In the genomic region with DNA sequence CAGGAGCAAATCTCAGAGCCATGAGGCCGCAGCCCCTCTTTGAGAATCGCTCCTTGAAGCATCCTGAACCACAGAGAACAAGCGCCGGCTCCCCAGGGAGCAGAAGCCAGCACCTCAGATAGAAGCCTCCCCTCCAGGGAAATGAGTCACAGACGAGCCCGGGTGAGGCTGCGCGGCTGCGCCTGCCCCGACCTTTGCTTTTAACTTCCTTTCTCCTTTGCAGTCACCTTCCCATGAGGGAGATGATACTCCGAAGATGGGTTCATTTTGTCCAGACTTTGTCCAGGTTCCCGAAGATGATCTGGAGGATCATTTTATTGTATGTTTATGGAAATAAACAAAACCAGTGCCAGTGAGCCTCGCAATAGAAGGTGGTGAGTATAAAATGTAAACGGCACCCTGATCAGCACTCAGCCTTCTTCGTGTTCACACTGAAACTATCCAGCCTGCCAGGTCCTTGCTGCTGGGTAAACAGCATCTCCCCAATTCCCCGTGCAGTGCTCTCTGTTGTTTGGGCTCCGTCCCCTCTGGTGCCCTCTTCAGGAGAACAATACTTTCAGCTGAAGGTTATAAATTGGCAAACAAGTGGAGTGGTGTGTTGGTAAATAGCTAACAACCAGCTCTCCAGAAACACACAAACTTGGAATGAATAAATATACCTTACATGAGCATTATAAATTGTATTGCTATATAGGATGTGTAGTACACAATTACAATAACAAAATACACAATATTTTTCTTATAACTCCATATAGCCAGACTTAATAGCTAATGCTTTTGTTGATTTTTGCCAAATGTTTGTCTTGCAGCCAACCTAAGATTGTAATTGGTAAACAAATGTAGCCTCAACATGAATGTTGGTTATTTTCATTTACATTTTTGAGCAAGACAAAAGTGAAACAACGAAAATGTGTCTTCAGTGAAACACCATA, we compare ENCODE assay signal across 8 cellular contexts. TPM values are rescaled to one million over a fixed set of nuclear protein-coding genes. Genes with fewer than 3 reads are reported as not detected.
A peak's percentile ranks its signal among the peaks of the same experiment; 100 is the strongest.
DNase-seq lines count a peak whose midpoint lies in the region; ATAC-seq, FAIRE-seq and TF ChIP-seq lines count a peak whose summit lies in the region.

No MANE protein-coding gene starts in this region.

- no peaks in the 10 kb centered on the region for H3K27me3 ChIP-seq in HUES6 (ENCODE audit: control insufficient read depth, insufficient read depth, low read length)

- no peak for FAIRE-seq in urothelium cell line (lab: Jason Lieb, UNC)

- peaks cover 13% of the 10 kb centered on the region for H3K27me3 Mint-ChIP-seq in activated T-helper 2 cell treated with anti-CD3 and anti-CD28 coated beads, Interferon-gamma antibody, Interleukin-2, Interleukin-4, amounts not matched to agents 10 μg/mL and 5 μg/mL and 100 μg/mL, durations not matched to agents 14 hours and 24 hours and 36 hours (ENCODE audit: low read depth)

- H3K4me3 ChIP-seq in HUES6 (ENCODE audit: low read depth, low read length) (peak overlapping the region; percentile 57), fibroblast of villous mesenchyme (ENCODE audit: low read depth, low read length) (peak overlapping the region; percentile 50)

- intact Hi-C loops in activated T-helper 2 cell treated with anti-CD3 and anti-CD28 coated beads, Interferon-gamma antibody, Interleukin-2, Interleukin-4, amounts not matched to agents 10 μg/mL and 5 μg/mL and 100 μg/mL, durations not matched to agents 14 hours and 24 hours and 36 hours (cut with micrococcal nuclease): loop anchor here (1.0 to 10.0 kb wide), 3 partner anchors 74 to 298 kb away; no protein-coding TSS in a partner anchor

- H3K9me3 ChIP-seq in HUES6 (ENCODE audit: control insufficient read depth, insufficient read depth, low read depth, low read length): no peaks in the 10 kb centered on the region

- no peaks in the 10 kb centered on the region for H3K9me3 Mint-ChIP-seq in activated T-helper 2 cell treated with anti-CD3 and anti-CD28 coated beads, Interferon-gamma antibody, Interleukin-2, Interleukin-4, amounts not matched to agents 10 μg/mL and 5 μg/mL and 100 μg/mL, durations not matched to agents 14 hours and 24 hours and 36 hours

- peak; percentile 84 for DNase-seq in EH (ENCODE audit: low read depth)
- DNase-seq in OCI-M1 (lab: John Stamatoyannopoulos, UW): peak; percentile 85
- DNase-seq in activated T-helper 2 cell treated with anti-CD3 and anti-CD28 coated beads, Interferon-gamma antibody, Interleukin-2, Interleukin-4, amounts not matched to agents 10 μg/mL and 5 μg/mL and 100 μg/mL, durations not matched to agents 14 hours and 24 hours and 36 hours (ENCODE audit: low spot score): peak; percentile 66
- DNase-seq in fibroblast of villous mesenchyme (ENCODE audit: low read depth): peak; percentile 79
- DNase-seq in non-pigmented ciliary epithelial cell (ENCODE audit: low read depth): peak; percentile 49
- DNase-seq in urothelium cell line (ENCODE audit: low spot score): peak; percentile 82

- no peak overlapping the region for H3K27ac ChIP-seq in HUES6 (ENCODE audit: low read depth, low read length)

- no peak overlapping the region for H3K9ac ChIP-seq in HUES6 (ENCODE audit: low read length)

- peak overlapping the region; percentile 72 for H3K27ac Mint-ChIP-seq in activated T-helper 2 cell treated with anti-CD3 and anti-CD28 coated beads, Interferon-gamma antibody, Interleukin-2, Interleukin-4, amounts not matched to agents 10 μg/mL and 5 μg/mL and 100 μg/mL, durations not matched to agents 14 hours and 24 hours and 36 hours

- H3K36me3 ChIP-seq in HUES6 (ENCODE audit: control insufficient read depth, insufficient read depth, low read length): no peaks in the 10 kb centered on the region

- peak; percentile 68 for TF ChIP-seq CTCF in fibroblast of villous mesenchyme (IDR thresholded peaks at IDR 0.05; ENCODE audit: insufficient read depth, low read depth, low read length)

- ATAC-seq in GM21529 (IDR thresholded peaks at IDR 0.05; ENCODE audit: unreplicated experiment): peak; percentile 73

- peak overlapping the region; percentile 81 for H3K4me3 Mint-ChIP-seq in activated T-helper 2 cell treated with anti-CD3 and anti-CD28 coated beads, Interferon-gamma antibody, Interleukin-2, Interleukin-4, amounts not matched to agents 10 μg/mL and 5 μg/mL and 100 μg/mL, durations not matched to agents 14 hours and 24 hours and 36 hours (ENCODE audit: low read depth)

- H3K36me3 Mint-ChIP-seq in activated T-helper 2 cell treated with anti-CD3 and anti-CD28 coated beads, Interferon-gamma antibody, Interleukin-2, Interleukin-4, amounts not matched to agents 10 μg/mL and 5 μg/mL and 100 μg/mL, durations not matched to agents 14 hours and 24 hours and 36 hours (ENCODE audit: low read depth): no peaks in the 10 kb centered on the region

- H3K4me1 ChIP-seq in HUES6 (ENCODE audit: control insufficient read depth, insufficient read depth, low read length): peaks cover 10% of the 10 kb centered on the region

- peaks cover 32% of the 10 kb centered on the region for H3K4me1 Mint-ChIP-seq in activated T-helper 2 cell treated with anti-CD3 and anti-CD28 coated beads, Interferon-gamma antibody, Interleukin-2, Interleukin-4, amounts not matched to agents 10 μg/mL and 5 μg/mL and 100 μg/mL, durations not matched to agents 14 hours and 24 hours and 36 hours (ENCODE audit: low read depth)

RNA-seq across cellular contexts. Expression of a gene that starts 41.4 kb away (rescaled TPM):
- 16.3 and 16.9 TPM in 2 replicates for total RNA-seq in activated T-helper 2 cell treated with anti-CD3 and anti-CD28 coated beads, Interferon-gamma antibody, Interleukin-2, Interleukin-4, amounts not matched to agents 10 μg/mL and 5 μg/mL and 100 μg/mL, durations not matched to agents 14 hours and 24 hours and 36 hours
- total RNA-seq in fibroblast of villous mesenchyme: 35.1 and 58.3 TPM in 2 replicates
